ENCODE assay signal across 8 cellular contexts in genomic region chr9:92790542-92791527, GRCh38. TPM values are rescaled to one million over a fixed set of nuclear protein-coding genes. Genes with fewer than 3 reads are reported as not detected.
DNase-seq lines count a peak whose midpoint lies in the region; ATAC-seq, FAIRE-seq and TF ChIP-seq lines count a peak whose summit lies in the region.

No MANE protein-coding gene starts in this region.

- peaks cover 4% of the 10 kb centered on the region for H3K4me1 ChIP-seq in psoas muscle

- H3K9me3 Mint-ChIP-seq in activated naive CD8-positive, alpha-beta T cell treated with anti-CD3 and anti-CD28 coated beads for 36 hours, result no peaks in the 10 kb centered on the region

- no peak overlapping the region for H3K4me3 Mint-ChIP-seq in activated naive CD8-positive, alpha-beta T cell treated with anti-CD3 and anti-CD28 coated beads for 36 hours

- no peaks in the 10 kb centered on the region for H3K36me3 Mint-ChIP-seq in activated naive CD8-positive, alpha-beta T cell treated with anti-CD3 and anti-CD28 coated beads for 36 hours

- no peaks in the 10 kb centered on the region for H3K27me3 Mint-ChIP-seq in activated naive CD8-positive, alpha-beta T cell treated with anti-CD3 and anti-CD28 coated beads for 36 hours

- intact Hi-C loops in Right ventricle myocardium superior (cut with DNase I), result loop anchor here (5.0 kb wide), 1 partner anchor 74 kb away; no protein-coding TSS in a partner anchor
- intact Hi-C loops in psoas muscle (cut with DNase I), result loop anchor here (1.0 to 5.0 kb wide), 3 partner anchors 62 to 75 kb away; no protein-coding TSS in a partner anchor

- no peak overlapping the region for H3K27ac Mint-ChIP-seq in activated naive CD8-positive, alpha-beta T cell treated with anti-CD3 and anti-CD28 coated beads for 36 hours

- H3K27me3 ChIP-seq in psoas muscle (ENCODE audit: insufficient read depth in 3 of 3, low read length in 2 of 3), result peaks cover 0 to 3% (median 0%) of the 10 kb centered on the region in 3 donors

- DNase-seq in AG20443 (ENCODE audit: low spot score) (peak; percentile 82), GM19239 (ENCODE audit: insufficient read length, low spot score) (peak; percentile 53), NAMALWA (ENCODE audit: low spot score) (peak; percentile 89), SW 1271 (lab: John Stamatoyannopoulos, UW) (peak; percentile 12 to 62), Right ventricle myocardium superior (peak; percentile 82), psoas muscle (peak; percentile 78 to 80)
- DNase-seq in activated naive CD8-positive, alpha-beta T cell treated with anti-CD3 and anti-CD28 coated beads for 36 hours, result peak; percentile 61

- no peaks in the 10 kb centered on the region for H3K36me3 ChIP-seq in psoas muscle (ENCODE audit: insufficient read depth in 1 of 2, low read depth in 1 of 2)

- FAIRE-seq in GM19239 (lab: Jason Lieb, UNC), result peak; percentile 90

- H3K4me1 Mint-ChIP-seq in activated naive CD8-positive, alpha-beta T cell treated with anti-CD3 and anti-CD28 coated beads for 36 hours, result peaks cover 3% of the 10 kb centered on the region

- TF ChIP-seq CTCF in psoas muscle (IDR thresholded peaks at IDR 0.05), result peak; percentile 85

- no peaks in the 10 kb centered on the region for H3K9me3 ChIP-seq in psoas muscle

- H3K27ac ChIP-seq in psoas muscle, result no peak overlapping the region

- no peak overlapping the region for H3K4me3 ChIP-seq in psoas muscle

- 36 to 44% (median 39%) methylated on average over 13 of the region's 13 CpGs for WGBS in psoas muscle, 3 donors

- ATAC-seq in Right ventricle myocardium superior (ENCODE audit: poor library complexity) (peak; percentile 99), psoas muscle (peak; percentile 91 to 99 (median 95)), HG03469 (IDR thresholded peaks at IDR 0.05; ENCODE audit: unreplicated experiment) (no peak)

RNA-seq across cellular contexts. Expression of gene BICD2, which starts 26.2 kb away (rescaled TPM):
- 10 to 100 TPM; 19.2 to 20.5 TPM for total RNA-seq in activated naive CD8-positive, alpha-beta T cell treated with anti-CD3 and anti-CD28 coated beads for 36 hours
- 33.2 TPM for total RNA-seq in Right ventricle myocardium superior
- 10 to 100 TPM; 21.6 to 32.1 (median 26.0) TPM for total RNA-seq in psoas muscle
- polyA plus RNA-seq in psoas muscle, result 10 to 100 TPM; 22.4 to 44.4 (median 43.6) TPM

Comparison
In these comparisons a context has a peak if more than half of its experiments do, and no peak if none do; other contexts are left out.
1. DNase-seq: peak in every context shown above with its lines; median percentile 89 in NAMALWA; 82 in AG20443; 82 in Right ventricle myocardium superior; 79 in psoas muscle; 61 in activated naive CD8-positive, alpha-beta T cell treated with anti-CD3 and anti-CD28 coated beads for 36 hours; 53 in GM19239; 37 in SW 1271.